In the genomic region with DNA sequence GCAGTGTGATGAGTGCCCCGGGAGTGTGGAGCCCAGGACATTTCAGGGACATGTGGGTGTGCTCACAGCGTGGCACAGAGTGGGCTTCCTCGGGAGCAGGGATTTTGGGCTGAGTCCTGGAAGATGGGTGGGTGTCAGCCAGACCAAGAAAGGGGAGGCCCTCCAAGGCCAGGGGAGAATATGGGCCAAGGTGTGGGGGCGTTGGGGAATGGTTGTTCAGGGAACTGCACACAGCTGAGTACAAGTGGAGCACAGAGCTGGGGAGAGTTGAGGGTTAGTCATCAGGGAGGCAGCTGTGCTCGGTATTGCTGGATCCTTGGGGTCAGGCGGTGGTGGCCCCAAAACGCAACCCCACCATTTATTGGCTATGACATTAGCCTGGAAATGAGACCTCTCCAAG, we compare ENCODE assay signal across 10 cellular contexts. TPM values are rescaled to one million over a fixed set of nuclear protein-coding genes. Genes with fewer than 3 reads are reported as not detected.
DNase-seq lines count a peak whose midpoint lies in the region; ATAC-seq and TF ChIP-seq lines count a peak whose summit lies in the region.
"Had no signal": no experiment of that assay in that cellular context is flagged by ENCODE, and none has a peak within 500 bp of the region (broad histone marks: within the 10 kb centered on the region; RNA-seq: fewer than 3 reads in every experiment).

No MANE protein-coding gene starts in this region.

- peaks cover 52% of the 10 kb centered on the region for H3K4me1 Mint-ChIP-seq in chondrocyte (ENCODE audit: low read depth)
- H3K4me1 Mint-ChIP-seq in mesothelial cell of epicardium, result peaks cover 36% of the 10 kb centered on the region

- H3K36me3 Mint-ChIP-seq in chondrocyte (ENCODE audit: low read depth) (peaks cover 49% of the 10 kb centered on the region), mesothelial cell of epicardium (peaks cover 46% of the 10 kb centered on the region)

- peak in 2 of 5 donors; percentile 24 to 54 for DNase-seq in heart left ventricle
- no peak for DNase-seq in Right ventricle myocardium inferior (ENCODE audit: missing footprints)
- no peak for DNase-seq in chondrocyte (ENCODE audit: low spot score)
- no peak for DNase-seq in mesothelial cell of epicardium (ENCODE audit: low spot score in 2 of 2, unreplicated experiment in 2 of 2)
- no peak for DNase-seq in upper lobe of right lung
- DNase-seq in iPS-NIHi7 (ENCODE audit: extremely low spot score), result no peak
- DNase-seq in NCI-H1694 treated with DMSO at 0.1 percent for 48 hours (lab: John Stamatoyannopoulos, UW), result no peak
- DNase-seq: NCI-H2227 treated with DMSO at 0.1 percent for 48 hours, retina had no signal

- H3K4me1 ChIP-seq in heart left ventricle (peaks cover 4 to 79% (median 58%) of the 10 kb centered on the region in 12 donors), upper lobe of right lung (peaks cover 52% of the 10 kb centered on the region)

- TF ChIP-seq CTCF in heart left ventricle (IDR thresholded peaks at IDR 0.05) (no peak), chondrocyte (IDR thresholded peaks at IDR 0.05) (no peak), mesothelial cell of epicardium (IDR thresholded peaks at IDR 0.05; ENCODE audit: unreplicated experiment) (no peak), upper lobe of right lung (IDR thresholded peaks at IDR 0.05) (no peak)

- 36 to 65% (median 53%) methylated on average over 4 to 7 of the region's 7 CpGs for WGBS in heart left ventricle, 4 donors

- peak overlapping the region; percentile 28 to 92 (median 76) for H3K27ac ChIP-seq in heart left ventricle
- peak overlapping the region; percentile 27 for H3K27ac ChIP-seq in upper lobe of right lung

- no peaks in the 10 kb centered on the region for H3K27me3 Mint-ChIP-seq in chondrocyte (ENCODE audit: low read depth)
- no peaks in the 10 kb centered on the region for H3K27me3 Mint-ChIP-seq in mesothelial cell of epicardium (ENCODE audit: low read depth)

- TF ChIP-seq POLR2A in heart left ventricle (IDR thresholded peaks at IDR 0.05), result no peak

- H3K4me3 Mint-ChIP-seq in chondrocyte (ENCODE audit: unreplicated experiment), result peak overlapping the region; percentile 3
- H3K4me3 Mint-ChIP-seq in mesothelial cell of epicardium, result no peak overlapping the region

- H3K9me3 Mint-ChIP-seq in chondrocyte (ENCODE audit: low read depth) (no peaks in the 10 kb centered on the region), mesothelial cell of epicardium (no peaks in the 10 kb centered on the region)

- intact Hi-C loops in heart left ventricle (cut with DNase I), result loop anchor here in 2 of 10 donors (5.0 to 10.0 kb wide), 2 partner anchors 33 to 380 kb away; partner anchors contain the start of genes POU2F1 (in 1 of the 2) and TADA1 (in 1 of the 2)
- intact Hi-C loops in Right ventricle myocardium inferior (cut with DNase I), result loop anchor here (5.0 kb wide), 1 partner anchor 378 kb away; the partner anchor contains the start of gene POU2F1
- intact Hi-C loops in upper lobe of right lung (cut with DNase I), result no loop called here

- H3K4me3 ChIP-seq in heart left ventricle (no peak overlapping the region), upper lobe of right lung (no peak overlapping the region)

- peak overlapping the region; percentile 84 for H3K27ac Mint-ChIP-seq in chondrocyte (ENCODE audit: unreplicated experiment)
- peak overlapping the region; percentile 85 for H3K27ac Mint-ChIP-seq in mesothelial cell of epicardium

- H3K9me3 ChIP-seq in heart left ventricle (no peaks in the 10 kb centered on the region), upper lobe of right lung (no peaks in the 10 kb centered on the region)

- H3K36me3 ChIP-seq in heart left ventricle (peaks cover 6 to 90% (median 77%) of the 10 kb centered on the region in 9 donors), upper lobe of right lung (peaks cover 88% of the 10 kb centered on the region)

- H3K27me3 ChIP-seq in heart left ventricle (no peaks in the 10 kb centered on the region), upper lobe of right lung (no peaks in the 10 kb centered on the region)

- ATAC-seq in heart left ventricle, result peak in 2 of 4 donors; percentile 6 to 40
- no peak for ATAC-seq in Right ventricle myocardium inferior
- ATAC-seq in upper lobe of right lung, result no peak
- no peak for ATAC-seq in HG03025 (IDR thresholded peaks at IDR 0.05; ENCODE audit: low FRiP score, unreplicated experiment)

RNA-seq across cellular contexts. Expression of gene POGK, which starts 5.5 kb away (rescaled TPM):
- total RNA-seq in heart left ventricle (10 to 100 TPM; 12.1 to 20.8 (median 16.6) TPM), Right ventricle myocardium inferior (16.5 TPM), chondrocyte (31.4 to 38.0 TPM (median 35.2 TPM) in 3 replicates), mesothelial cell of epicardium (40.1 to 42.1 TPM (median 40.6 TPM) in 3 replicates), upper lobe of right lung (68.6 TPM)
- 1 to 10 TPM; 6.0 to 9.9 TPM for polyA plus RNA-seq in heart left ventricle

RNA-seq across cellular contexts. Expression of gene TADA1, which starts 31.3 kb away (rescaled TPM):
- total RNA-seq in heart left ventricle (10 to 100 TPM in 3 of 9 donors, 1 to 10 TPM in 6; 7.2 to 10.8 (median 9.3) TPM), Right ventricle myocardium inferior (9.4 TPM), chondrocyte (8.9 to 11.1 TPM (median 9.3 TPM) in 3 replicates), mesothelial cell of epicardium (15.6 to 18.7 TPM (median 17.4 TPM) in 3 replicates), upper lobe of right lung (9.5 TPM)
- 1 to 10 TPM; 5.6 to 9.4 TPM for polyA plus RNA-seq in heart left ventricle
